ENCODE assay signal across 8 cellular contexts in the genomic region with DNA sequence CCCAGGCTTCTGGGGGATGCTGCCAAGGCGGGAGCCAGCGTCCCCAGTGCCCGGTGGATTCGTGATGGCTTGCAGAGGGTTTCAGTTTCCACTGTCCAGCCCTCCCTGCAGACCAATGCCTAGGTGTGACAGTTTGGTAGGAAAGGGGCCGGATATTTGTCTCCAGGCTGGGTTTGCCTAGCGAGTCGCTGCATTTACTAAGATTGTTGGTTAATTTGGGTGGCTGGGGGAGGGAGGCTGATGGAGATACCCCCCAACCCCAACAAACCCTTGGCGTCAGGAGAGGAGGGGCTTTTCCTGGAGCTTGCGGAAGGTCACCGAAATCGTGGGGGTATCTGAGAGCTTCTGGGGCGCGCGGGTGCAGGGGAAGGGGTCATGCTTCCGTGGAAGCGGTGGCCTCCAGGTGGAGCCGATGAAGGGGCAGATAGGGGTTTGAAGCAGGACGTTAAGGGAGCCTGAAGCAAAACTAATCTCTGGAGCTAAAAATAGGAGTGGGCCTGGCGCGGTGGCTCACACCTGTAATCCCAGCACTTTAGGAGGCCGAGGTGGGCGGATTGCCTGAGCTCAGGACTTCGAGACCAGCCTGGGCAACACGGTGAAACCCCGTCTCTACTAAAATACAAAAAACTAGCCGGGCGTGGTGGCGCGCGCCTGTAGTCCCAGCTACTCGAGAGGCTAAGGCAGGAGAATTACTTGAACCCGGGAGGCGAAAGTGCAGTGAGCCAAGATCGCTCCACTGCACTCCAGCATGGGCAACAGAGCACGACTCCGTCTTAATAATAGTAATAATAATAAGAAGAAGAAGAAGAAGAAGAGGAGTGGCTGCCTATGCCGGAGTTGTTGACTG. TPM values are rescaled to one million over a fixed set of nuclear protein-coding genes. Genes with fewer than 3 reads are reported as not detected.
DNase-seq lines count a peak whose midpoint lies in the region; ATAC-seq and TF ChIP-seq lines count a peak whose summit lies in the region.

No MANE protein-coding gene starts in this region.

- H3K36me3 ChIP-seq in ES-I3 (ENCODE audit: insufficient read depth, low read length) (no peaks in the 10 kb centered on the region), SK-N-SH (replicated peaks in 1 of 2; ENCODE audit: control insufficient read depth in 1 of 2, insufficient read depth in 2 of 2, low read length in 1 of 2) (peaks cover 5 to 13% of the 10 kb centered on the region in 2 experiments), gastroesophageal sphincter (no peaks in the 10 kb centered on the region), psoas muscle (ENCODE audit: insufficient read depth in 1 of 2, low read depth in 1 of 2) (no peaks in the 10 kb centered on the region)

- H3K79me2 ChIP-seq in SK-N-SH (ENCODE audit: insufficient read depth) = peaks cover 56% of the 10 kb centered on the region

- no peaks in the 10 kb centered on the region for H3K4me1 ChIP-seq in ES-I3 (ENCODE audit: insufficient read depth, low read length)
- H3K4me1 ChIP-seq in SK-N-SH (ENCODE audit: control insufficient read depth in 1 of 2, insufficient read depth in 2 of 2, low read depth in 1 of 2, low read length in 1 of 2) = peaks cover 23 to 26% of the 10 kb centered on the region in 2 experiments; a peak in 3 of 4 replicates
- peaks cover 0 to 55% (median 31%) of the 10 kb centered on the region in 3 donors for H3K4me1 ChIP-seq in gastroesophageal sphincter
- peaks cover 37% of the 10 kb centered on the region for H3K4me1 ChIP-seq in psoas muscle

- H3K4me3 ChIP-seq in SK-N-SH (ENCODE audit: low read depth in 2 of 2, low read length in 1 of 2) (peak overlapping the region; percentile 88 to 99), gastroesophageal sphincter (peak overlapping the region; percentile 67 to 71), psoas muscle (peak overlapping the region; percentile 96)

- ATAC-seq in gastroesophageal sphincter (no peak), psoas muscle (peak; percentile 15 to 48 (median 40)), HG03196 (IDR thresholded peaks at IDR 0.05; ENCODE audit: unreplicated experiment) (no peak), HG03095 (IDR thresholded peaks at IDR 0.05; ENCODE audit: unreplicated experiment) (no peak)

- peak overlapping the region; percentile 94 for H3K4me2 ChIP-seq in SK-N-SH

- TF ChIP-seq EP300 in SK-N-SH (IDR thresholded peaks at IDR 0.05; ENCODE audit: borderline replicate concordance in 1 of 2, low read depth in 1 of 2, low read length in 1 of 2) = no peak
- no peak for TF ChIP-seq EP300 in gastroesophageal sphincter (IDR thresholded peaks at IDR 0.05)

- H3K9me3 ChIP-seq in ES-I3 (ENCODE audit: control insufficient read depth, insufficient read depth, low read length) (no peaks in the 10 kb centered on the region), SK-N-SH (no peaks in the 10 kb centered on the region), gastroesophageal sphincter (no peaks in the 10 kb centered on the region), psoas muscle (no peaks in the 10 kb centered on the region)

- CTCF ChIA-PET in SK-N-SH (lab: Yijun Ruan, JAX) = interaction anchor here (0.6 to 3.5 kb wide), 5 partner anchors 11 to 86 kb away, joined by 3 to 18 read pairs (median 3); no protein-coding TSS in a partner anchor

- TF ChIP-seq CTCF in SK-N-SH (IDR thresholded peaks at IDR 0.05) = no peak
- no peak for TF ChIP-seq CTCF in gastroesophageal sphincter (IDR thresholded peaks at IDR 0.05)
- no peak for TF ChIP-seq CTCF in psoas muscle (IDR thresholded peaks at IDR 0.05)

- H4K20me1 ChIP-seq in SK-N-SH (ENCODE audit: insufficient read depth) = peaks cover 29% of the 10 kb centered on the region

- H3K9ac ChIP-seq in ES-I3 (ENCODE audit: low read depth, low read length) = peak overlapping the region; percentile 92
- H3K9ac ChIP-seq in SK-N-SH = peak overlapping the region; percentile 81

- no peak for TF ChIP-seq POLR2A in gastroesophageal sphincter (IDR thresholded peaks at IDR 0.05)

- 55% methylated on average over 30 of the region's 37 CpGs for WGBS in SK-N-SH (ENCODE audit: low lambda C conversion rate)
- 32 to 95% methylated on average over 3 to 10 of the region's 37 CpGs for WGBS in gastroesophageal sphincter (ENCODE audit: low coverage in 1 of 2), 2 donors
- 44 to 45% (median 45%) methylated on average over 37 of the region's 37 CpGs for WGBS in psoas muscle, 3 donors

- no peaks in the 10 kb centered on the region for H3K27me3 ChIP-seq in SK-N-SH (ENCODE audit: insufficient read depth)
- no peaks in the 10 kb centered on the region for H3K27me3 ChIP-seq in gastroesophageal sphincter
- no peaks in the 10 kb centered on the region for H3K27me3 ChIP-seq in psoas muscle (ENCODE audit: insufficient read depth in 3 of 3, low read length in 2 of 3)

- POLR2A ChIA-PET in SK-N-SH (lab: Yijun Ruan, JAX) = no interaction called here

- H3K27ac ChIP-seq in SK-N-SH (ENCODE audit: low read depth in 2 of 2, low read length in 1 of 2) (peak overlapping the region; percentile 51 to 71; a peak in 3 of 4 replicates), gastroesophageal sphincter (peak overlapping the region; percentile 31 to 99 (median 88)), psoas muscle (peak overlapping the region; percentile 86)

- peaks cover 8% of the 10 kb centered on the region for H3F3A ChIP-seq in SK-N-SH (replicated peaks; ENCODE audit: insufficient read depth)

- peak overlapping the region; percentile 94; the same call in 1 of the 2 replicates for H2AFZ ChIP-seq in SK-N-SH (ENCODE audit: low read depth)

- intact Hi-C loops in psoas muscle (cut with DNase I) = no loop called here

- DNase-seq in SK-N-SH = peak; percentile 65
- DNase-seq in psoas muscle = peak in 1 of 2 donors; percentile 49
- no peak for DNase-seq in cerebellar nuclear complex (lab: John Stamatoyannopoulos, UW)
- no peak for DNase-seq in NCI-H526 (lab: John Stamatoyannopoulos, UW)

- no peak for TF ChIP-seq RAD21 in SK-N-SH (IDR thresholded peaks at IDR 0.05; ENCODE audit: low read length)

- H3K9me2 ChIP-seq in SK-N-SH = no peaks in the 10 kb centered on the region

TF ChIP-seq in SK-N-SH, 30 proteins besides CTCF, POLR2A, EP300 and RAD21:
- TF ChIP-seq SIN3A (IDR thresholded peaks at IDR 0.05; ENCODE audit: borderline replicate concordance, low read depth, low read length) = peak; percentile 4; the same call in 1 of the 2 replicates
- no peak for TF ChIP-seq SMC3 (IDR thresholded peaks at IDR 0.05; ENCODE audit: low read depth, low read length)
- TF ChIP-seq, protein P1, sequence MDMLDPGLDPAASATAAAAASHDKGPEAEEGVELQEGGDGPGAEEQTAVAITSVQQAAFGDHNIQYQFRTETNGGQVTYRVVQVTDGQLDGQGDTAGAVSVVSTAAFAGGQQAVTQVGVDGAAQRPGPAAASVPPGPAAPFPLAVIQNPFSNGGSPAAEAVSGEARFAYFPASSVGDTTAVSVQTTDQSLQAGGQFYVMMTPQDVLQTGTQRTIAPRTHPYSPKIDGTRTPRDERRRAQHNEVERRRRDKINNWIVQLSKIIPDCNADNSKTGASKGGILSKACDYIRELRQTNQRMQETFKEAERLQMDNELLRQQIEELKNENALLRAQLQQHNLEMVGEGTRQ (IDR thresholded peaks at IDR 0.05; ENCODE audit: borderline replicate concordance, low read depth, low read length) = no peak
- TF ChIP-seq CHD2 (IDR thresholded peaks at IDR 0.05; ENCODE audit: low read length, partially characterized antibody) = no peak

RNA-seq across cellular contexts. Expression of a gene that starts 1.1 kb away (rescaled TPM):
- polyA plus RNA-seq in SK-N-SH (2012; rRNA removed) (59.7 and 61.6 TPM in 2 replicates), psoas muscle (10 to 100 TPM; 20.2 to 43.8 (median 39.6) TPM)
- polyA plus RNA-seq in SK-N-SH (2012; cell fraction: cytosol; rRNA removed) = 30.0 and 41.9 TPM in 2 replicates
- 160 and 189 TPM in 2 replicates for polyA plus RNA-seq in SK-N-SH (2012; cell fraction: nucleus; rRNA removed)
- total RNA-seq in gastroesophageal sphincter (100 to 1,000 TPM in 1 of 4 donors, 10 to 100 TPM in 3; 86.7 to 151 (median 97.3) TPM), psoas muscle (10 to 100 TPM; 34.2 to 57.4 (median 40.1) TPM)

RNA-seq across cellular contexts. Expression of a gene that starts 25.6 kb away (rescaled TPM):
- not detected in 2 replicates for polyA plus RNA-seq in SK-N-SH (2012; rRNA removed)
- not detected in 2 replicates for polyA plus RNA-seq in SK-N-SH (2012; cell fraction: cytosol; rRNA removed)
- not detected in 2 replicates for polyA plus RNA-seq in SK-N-SH (2012; cell fraction: nucleus; rRNA removed)
- not detected for total RNA-seq in gastroesophageal sphincter
- not detected for total RNA-seq in psoas muscle
- not detected for polyA plus RNA-seq in psoas muscle

RNA-seq across cellular contexts. Expression of a gene that starts 36.1 kb away (rescaled TPM):
- polyA plus RNA-seq in SK-N-SH (2012; rRNA removed) (0.21 and 0.46 TPM in 2 replicates), psoas muscle (under 1 TPM in 2 of 3 donors, not detected in 1; 0.12 to 0.33 TPM)
- 0.04 and 0.08 TPM in 2 replicates for polyA plus RNA-seq in SK-N-SH (2012; cell fraction: cytosol; rRNA removed)
- polyA plus RNA-seq in SK-N-SH (2012; cell fraction: nucleus; rRNA removed) = 0.72 and 0.73 TPM in 2 replicates
- total RNA-seq in gastroesophageal sphincter (1 to 10 TPM in 1 of 4 donors, under 1 TPM in 2, not detected in 1; 0.40 to 3.6 (median 0.45) TPM), psoas muscle (under 1 TPM in 2 of 4 donors, not detected in 2; 0.23 to 0.30 TPM)

Comparison
In these comparisons a context has a peak if more than half of its experiments do, and no peak if none do; other contexts are left out.
1. ATAC-seq: peak in psoas muscle (4 of 4); none in gastroesophageal sphincter (single experiment), HG03196 (single experiment) and HG03095 (single experiment).
2. Peak in every context shown above with its lines, with median percentiles within 50 percentile points of each other: H3K27ac ChIP-seq and H3K4me3 ChIP-seq.